ENCODE assay signal across 18 cellular contexts in the genomic region with DNA sequence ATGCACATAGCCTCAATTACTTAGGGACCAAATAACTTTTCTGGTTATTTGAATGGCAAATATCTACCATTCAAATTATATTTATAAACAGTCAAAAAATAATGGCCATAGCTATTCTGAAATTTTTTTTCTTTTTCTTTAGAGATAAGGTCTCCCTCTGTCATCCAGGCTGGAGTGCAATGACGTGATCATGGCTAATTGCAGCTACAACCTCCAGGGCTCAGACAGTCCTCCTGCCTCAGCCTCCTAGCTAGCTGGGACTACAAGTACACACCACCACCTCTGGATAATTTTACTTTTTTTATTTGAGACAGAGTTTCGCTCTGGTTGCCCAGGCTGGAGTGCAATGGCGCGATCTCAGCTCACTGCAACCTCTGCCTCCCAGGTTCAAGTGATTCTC. TPM values are rescaled to one million over a fixed set of nuclear protein-coding genes. Genes with fewer than 3 reads are reported as not detected.
DNase-seq lines count a peak whose midpoint lies in the region; ATAC-seq lines count a peak whose summit lies in the region.
"Had no signal": no experiment of that assay in that cellular context is flagged by ENCODE, and none has a peak within 500 bp of the region (broad histone marks: within the 10 kb centered on the region; RNA-seq: fewer than 3 reads in every experiment).

No MANE protein-coding gene starts in this region.

- H3K27me3 ChIP-seq in CD4-positive, alpha-beta memory T cell (ENCODE audit: insufficient read depth, low read length) = no peaks in the 10 kb centered on the region
- H3K27me3 ChIP-seq: BLaER1 treated with 17β-estradiol and CSF1 and Interleukin-3, amounts not matched to agents 10 nM and 100 nM; SJCRH30 had no signal

- H3K27me3 Mint-ChIP-seq in activated T-cell treated with anti-CD3 and anti-CD28 coated beads, Interleukin-2, amount 50 U/mL, for 24 hours = no peaks in the 10 kb centered on the region
- no peaks in the 10 kb centered on the region for H3K27me3 Mint-ChIP-seq in CD4-positive, alpha-beta memory T cell
- no peaks in the 10 kb centered on the region for H3K27me3 Mint-ChIP-seq in activated T-helper 2 cell treated with anti-CD3 and anti-CD28 coated beads, Interferon-gamma antibody, Interleukin-2, Interleukin-4, amounts not matched to agents 10 μg/mL and 5 μg/mL and 100 μg/mL, durations not matched to agents 14 hours and 24 hours and 36 hours (ENCODE audit: low read depth)
- no peaks in the 10 kb centered on the region for H3K27me3 Mint-ChIP-seq in naive thymus-derived CD8-positive, alpha-beta T cell
- H3K27me3 Mint-ChIP-seq: IgD-negative memory B cell had no signal

- H3K27ac ChIP-seq in CD4-positive, alpha-beta memory T cell (ENCODE audit: low read depth, low read length) = no peak overlapping the region
- H3K27ac ChIP-seq: BLaER1 treated with 17β-estradiol and CSF1 and Interleukin-3, amounts not matched to agents 10 nM and 100 nM; PC-9; SJCRH30 had no signal

- CTCF ChIA-PET in CD4-positive, alpha-beta memory T cell (lab: Charles Lee; ENCODE audit: partially characterized antibody) = interaction anchor here (1.6 to 7.1 kb wide), 3 partner anchors 11 to 255 kb away, joined by 7 to 112 read pairs (median 19); a partner anchor contains a TSS

- peaks cover 79% of the 10 kb centered on the region for H3K4me1 Mint-ChIP-seq in activated T-cell treated with anti-CD3 and anti-CD28 coated beads, Interleukin-2, amount 50 U/mL, for 24 hours (ENCODE audit: low read depth)
- peaks cover 50 to 79% (median 65%) of the 10 kb centered on the region in 4 donors for H3K4me1 Mint-ChIP-seq in CD4-positive, alpha-beta memory T cell
- peaks cover 38% of the 10 kb centered on the region for H3K4me1 Mint-ChIP-seq in activated T-helper 2 cell treated with anti-CD3 and anti-CD28 coated beads, Interferon-gamma antibody, Interleukin-2, Interleukin-4, amounts not matched to agents 10 μg/mL and 5 μg/mL and 100 μg/mL, durations not matched to agents 14 hours and 24 hours and 36 hours (ENCODE audit: low read depth)
- peaks cover 17 to 81% (median 73%) of the 10 kb centered on the region in 4 donors for H3K4me1 Mint-ChIP-seq in naive thymus-derived CD8-positive, alpha-beta T cell

- DNase-seq in activated T-cell treated with anti-CD3 and anti-CD28 coated beads, Interleukin-2, amount 50 U/mL, for 24 hours = no peak
- DNase-seq in activated T-cell treated with anti-CD3 and anti-CD28 coated beads, Interleukin-2, amount 50 U/mL, for 48 hours = no peak
- no peak for DNase-seq in CD4-positive, alpha-beta memory T cell
- DNase-seq in activated T-helper 2 cell treated with anti-CD3 and anti-CD28 coated beads, Interferon-gamma antibody, Interleukin-2, Interleukin-4, amounts not matched to agents 10 μg/mL and 5 μg/mL and 100 μg/mL, durations not matched to agents 14 hours and 24 hours and 36 hours (ENCODE audit: low spot score) = no peak
- DNase-seq in naive thymus-derived CD8-positive, alpha-beta T cell = no peak
- DNase-seq in activated CD4-positive, alpha-beta T cell treated with anti-CD3 and anti-CD28 coated beads, Interleukin-2, amount 50 U/mL, for 48 hours = no peak
- no peak for DNase-seq in DMS153 (lab: John Stamatoyannopoulos, UW)
- DNase-seq: Calu3, NCI-H1048, NCI-H1417, NCI-H1694 treated with DMSO at 0.1 percent for 48 hours, NCI-H524, SJCRH30 had no signal

- POLR2A ChIA-PET in CD4-positive, alpha-beta memory T cell (lab: Charles Lee; ENCODE audit: partially characterized antibody) = interaction anchor here (1.1 to 6.6 kb wide), 6 partner anchors 9 to 255 kb away, joined by 3 to 53 read pairs (median 4); a partner anchor contains a TSS
- POLR2A ChIA-PET in naive thymus-derived CD8-positive, alpha-beta T cell (lab: Charles Lee) = interaction anchor here (1.1 to 4.4 kb wide), 4 partner anchors 11 to 256 kb away, joined by 3 to 21 read pairs (median 7); a partner anchor contains a TSS

- intact Hi-C loops in CD4-positive, alpha-beta memory T cell (cut with micrococcal nuclease) = loop anchor here (5.0 kb wide), 1 partner anchor 839 kb away; a partner anchor contains a TSS
- intact Hi-C loops in activated T-helper 2 cell treated with anti-CD3 and anti-CD28 coated beads, Interferon-gamma antibody, Interleukin-2, Interleukin-4, amounts not matched to agents 10 μg/mL and 5 μg/mL and 100 μg/mL, durations not matched to agents 14 hours and 24 hours and 36 hours (cut with micrococcal nuclease) = no loop called here

- H3K4me3 ChIP-seq in CD4-positive, alpha-beta memory T cell (ENCODE audit: low read length in 2 of 2) = no peak overlapping the region
- H3K4me3 ChIP-seq: BLaER1 treated with 17β-estradiol and CSF1 and Interleukin-3, amounts not matched to agents 10 nM and 100 nM; PC-9; SJCRH30 had no signal

- no peaks in the 10 kb centered on the region for H3K9me3 ChIP-seq in CD4-positive, alpha-beta memory T cell (ENCODE audit: control insufficient read depth in 1 of 2, low read length in 2 of 2)
- H3K9me3 ChIP-seq: BLaER1 treated with 17β-estradiol and CSF1 and Interleukin-3, amounts not matched to agents 10 nM and 100 nM; SJCRH30 had no signal

- no peak overlapping the region for H3K4me3 Mint-ChIP-seq in activated T-cell treated with anti-CD3 and anti-CD28 coated beads, Interleukin-2, amount 50 U/mL, for 24 hours
- no peak overlapping the region for H3K4me3 Mint-ChIP-seq in CD4-positive, alpha-beta memory T cell
- no peak overlapping the region for H3K4me3 Mint-ChIP-seq in activated T-helper 2 cell treated with anti-CD3 and anti-CD28 coated beads, Interferon-gamma antibody, Interleukin-2, Interleukin-4, amounts not matched to agents 10 μg/mL and 5 μg/mL and 100 μg/mL, durations not matched to agents 14 hours and 24 hours and 36 hours (ENCODE audit: low read depth)
- H3K4me3 Mint-ChIP-seq in naive thymus-derived CD8-positive, alpha-beta T cell = peak overlapping the region in 1 of 10 donors; percentile 39
- H3K4me3 Mint-ChIP-seq: IgD-negative memory B cell had no signal

- H3K36me3 ChIP-seq in CD4-positive, alpha-beta memory T cell (ENCODE audit: insufficient read depth, low read length) = peaks cover 23% of the 10 kb centered on the region
- H3K36me3 ChIP-seq: SJCRH30 had no signal

- H3K27ac Mint-ChIP-seq in activated T-cell treated with anti-CD3 and anti-CD28 coated beads, Interleukin-2, amount 50 U/mL, for 24 hours = peak overlapping the region; percentile 80
- peak overlapping the region in 5 of 7 donors; percentile 22 to 84 (median 65) for H3K27ac Mint-ChIP-seq in CD4-positive, alpha-beta memory T cell
- H3K27ac Mint-ChIP-seq in activated T-helper 2 cell treated with anti-CD3 and anti-CD28 coated beads, Interferon-gamma antibody, Interleukin-2, Interleukin-4, amounts not matched to agents 10 μg/mL and 5 μg/mL and 100 μg/mL, durations not matched to agents 14 hours and 24 hours and 36 hours = peak overlapping the region; percentile 42
- peak overlapping the region in 7 of 10 donors; percentile 18 to 90 (median 77) for H3K27ac Mint-ChIP-seq in naive thymus-derived CD8-positive, alpha-beta T cell
- H3K27ac Mint-ChIP-seq: IgD-negative memory B cell had no signal

- peaks cover 82% of the 10 kb centered on the region for H3K36me3 Mint-ChIP-seq in activated T-cell treated with anti-CD3 and anti-CD28 coated beads, Interleukin-2, amount 50 U/mL, for 24 hours (ENCODE audit: low read depth)
- peaks cover 31 to 68% of the 10 kb centered on the region in 2 donors for H3K36me3 Mint-ChIP-seq in CD4-positive, alpha-beta memory T cell
- peaks cover 52% of the 10 kb centered on the region for H3K36me3 Mint-ChIP-seq in activated T-helper 2 cell treated with anti-CD3 and anti-CD28 coated beads, Interferon-gamma antibody, Interleukin-2, Interleukin-4, amounts not matched to agents 10 μg/mL and 5 μg/mL and 100 μg/mL, durations not matched to agents 14 hours and 24 hours and 36 hours (ENCODE audit: low read depth)
- peaks cover 0 to 86% (median 7%) of the 10 kb centered on the region in 3 donors for H3K36me3 Mint-ChIP-seq in naive thymus-derived CD8-positive, alpha-beta T cell
- H3K36me3 Mint-ChIP-seq: IgD-negative memory B cell had no signal

- peaks cover 74% of the 10 kb centered on the region for H3K4me1 ChIP-seq in CD4-positive, alpha-beta memory T cell (ENCODE audit: insufficient read depth, low read length)
- H3K4me1 ChIP-seq: SJCRH30 had no signal

- H3K9me3 Mint-ChIP-seq in activated T-cell treated with anti-CD3 and anti-CD28 coated beads, Interleukin-2, amount 50 U/mL, for 24 hours = no peaks in the 10 kb centered on the region
- H3K9me3 Mint-ChIP-seq in CD4-positive, alpha-beta memory T cell = no peaks in the 10 kb centered on the region
- H3K9me3 Mint-ChIP-seq in activated T-helper 2 cell treated with anti-CD3 and anti-CD28 coated beads, Interferon-gamma antibody, Interleukin-2, Interleukin-4, amounts not matched to agents 10 μg/mL and 5 μg/mL and 100 μg/mL, durations not matched to agents 14 hours and 24 hours and 36 hours = no peaks in the 10 kb centered on the region
- no peaks in the 10 kb centered on the region for H3K9me3 Mint-ChIP-seq in naive thymus-derived CD8-positive, alpha-beta T cell
- H3K9me3 Mint-ChIP-seq: IgD-negative memory B cell had no signal

- no peak for ATAC-seq in naive thymus-derived CD8-positive, alpha-beta T cell
- ATAC-seq: Right ventricle myocardium inferior, SK-N-SH treated with all-trans-retinoic acid at 6 μM for 48 hours had no signal

RNA-seq across cellular contexts. Expression of a gene that starts 16.6 kb away (rescaled TPM):
- total RNA-seq in CD4-positive, alpha-beta memory T cell = 100 to 1,000 TPM; 136 to 137 TPM
- 100 to 1,000 TPM; 302 to 303 TPM for polyA plus RNA-seq in CD4-positive, alpha-beta memory T cell
- total RNA-seq in activated T-helper 2 cell treated with anti-CD3 and anti-CD28 coated beads, Interferon-gamma antibody, Interleukin-2, Interleukin-4, amounts not matched to agents 10 μg/mL and 5 μg/mL and 100 μg/mL, durations not matched to agents 14 hours and 24 hours and 36 hours = 74.2 and 75.0 TPM in 2 replicates
- total RNA-seq in naive thymus-derived CD8-positive, alpha-beta T cell = 100 to 1,000 TPM; 140 to 147 TPM
- 100 to 1,000 TPM; 244 to 265 (median 245) TPM for polyA plus RNA-seq in naive thymus-derived CD8-positive, alpha-beta T cell

RNA-seq across cellular contexts. Expression of a gene that starts 57.2 kb away (rescaled TPM):
- not detected for total RNA-seq in CD4-positive, alpha-beta memory T cell
- not detected for polyA plus RNA-seq in CD4-positive, alpha-beta memory T cell
- total RNA-seq in activated T-helper 2 cell treated with anti-CD3 and anti-CD28 coated beads, Interferon-gamma antibody, Interleukin-2, Interleukin-4, amounts not matched to agents 10 μg/mL and 5 μg/mL and 100 μg/mL, durations not matched to agents 14 hours and 24 hours and 36 hours = 0.87 and 1.3 TPM in 2 replicates
- not detected for total RNA-seq in naive thymus-derived CD8-positive, alpha-beta T cell
- polyA plus RNA-seq in naive thymus-derived CD8-positive, alpha-beta T cell = not detected
- total RNA-seq: Calu3 had no signal
- polyA plus RNA-seq: IgD-negative memory B cell had no signal
